ENCODE assay signal across 15 cellular contexts in genomic region chr22:50625131-50625567, GRCh38. TPM values are rescaled to one million over a fixed set of nuclear protein-coding genes. Genes with fewer than 3 reads are reported as not detected.
DNase-seq lines count a peak whose midpoint lies in the region; ATAC-seq, FAIRE-seq and TF ChIP-seq lines count a peak whose summit lies in the region.
"Had no signal": no experiment of that assay in that cellular context is flagged by ENCODE, and none has a peak within 500 bp of the region (broad histone marks: within the 10 kb centered on the region; RNA-seq: fewer than 3 reads in every experiment).

No MANE protein-coding gene starts in this region.

- H3K36me3 ChIP-seq in OCI-LY1 (ENCODE audit: insufficient read depth, low read length) (no peaks in the 10 kb centered on the region), kidney (ENCODE audit: control insufficient read depth in 1 of 2, insufficient read depth in 2 of 2, low read length in 2 of 2) (no peaks in the 10 kb centered on the region)

- TF ChIP-seq CTCF in OCI-LY1 (IDR thresholded peaks at IDR 0.05; ENCODE audit: low read length), result no peak
- TF ChIP-seq CTCF in kidney (IDR thresholded peaks at IDR 0.05; ENCODE audit: borderline replicate concordance, extremely low read depth, insufficient read depth), result no peak
- no peak for TF ChIP-seq CTCF in type B pancreatic cell (conservative IDR thresholded peaks at IDR 0.05)
- no peak for TF ChIP-seq CTCF in mesothelial cell of epicardium (IDR thresholded peaks at IDR 0.05; ENCODE audit: unreplicated experiment)

- no peaks in the 10 kb centered on the region for H3K9me2 ChIP-seq in OCI-LY1 (ENCODE audit: low read depth, low read length)

- H3K79me2 ChIP-seq in OCI-LY1 (ENCODE audit: insufficient read depth, low read length), result no peaks in the 10 kb centered on the region

- peaks cover 40% of the 10 kb centered on the region for H3K4me1 Mint-ChIP-seq in activated naive CD8-positive, alpha-beta T cell treated with anti-CD3 and anti-CD28 coated beads, Interleukin-2, amount 10 ng/mL, durations not matched to agents 7 days and 5 days
- peaks cover 46% of the 10 kb centered on the region for H3K4me1 Mint-ChIP-seq in activated naive CD8-positive, alpha-beta T cell treated with anti-CD3 and anti-CD28 coated beads for 36 hours
- H3K4me1 Mint-ChIP-seq in type B pancreatic cell (ENCODE audit: unreplicated experiment) (peaks cover 39% of the 10 kb centered on the region), mesothelial cell of epicardium (peaks cover 38% of the 10 kb centered on the region)

- DNase-seq in activated naive CD8-positive, alpha-beta T cell treated with anti-CD3 and anti-CD28 coated beads, Interleukin-2, amount 10 ng/mL, durations not matched to agents 7 days and 5 days, result no peak
- DNase-seq in activated naive CD8-positive, alpha-beta T cell treated with anti-CD3 and anti-CD28 coated beads for 36 hours, result no peak
- DNase-seq in kidney (peak; percentile 83), type B pancreatic cell (ENCODE audit: extremely low spot score, unreplicated experiment) (peak; percentile 70), mesothelial cell of epicardium (ENCODE audit: low spot score in 2 of 2, unreplicated experiment in 2 of 2) (no peak)
- DNase-seq: GF-D8, GOT3, NCI-H1105 treated with DMSO at 0.1 percent for 48 hours, NCI-H187 treated with DMSO at 0.1 percent for 48 hours, NCI-H446 treated with DMSO at 0.1 percent for 48 hours, NCI-H82, SHP77 treated with DMSO at 0.1 percent for 48 hours had no signal

- H4K20me1 ChIP-seq in OCI-LY1 (ENCODE audit: insufficient read depth, low read length), result no peaks in the 10 kb centered on the region

- no peak for ATAC-seq in activated naive CD8-positive, alpha-beta T cell treated with anti-CD3 and anti-CD28 coated beads, Interleukin-2, amount 10 ng/mL, durations not matched to agents 7 days and 5 days (ENCODE audit: low read depth)
- ATAC-seq in HG03159 (IDR thresholded peaks at IDR 0.05; ENCODE audit: unreplicated experiment), result no peak
- ATAC-seq: Panc1 had no signal

- no peak overlapping the region for H3K4me2 ChIP-seq in OCI-LY1 (ENCODE audit: low read length)

- H3K4me3 Mint-ChIP-seq in activated naive CD8-positive, alpha-beta T cell treated with anti-CD3 and anti-CD28 coated beads, Interleukin-2, amount 10 ng/mL, durations not matched to agents 7 days and 5 days, result no peak overlapping the region
- no peak overlapping the region for H3K4me3 Mint-ChIP-seq in activated naive CD8-positive, alpha-beta T cell treated with anti-CD3 and anti-CD28 coated beads for 36 hours
- H3K4me3 Mint-ChIP-seq in type B pancreatic cell (peak overlapping the region; percentile 44), mesothelial cell of epicardium (no peak overlapping the region)

- H3K4me3 ChIP-seq in OCI-LY1 (ENCODE audit: low read depth, low read length, poor library complexity, severe bottlenecking), result no peak overlapping the region
- H3K4me3 ChIP-seq in kidney (ENCODE audit: low read length in 2 of 2), result no peak overlapping the region

- FAIRE-seq in kidney (lab: Jason Lieb, UNC), result no peak

- H3K36me3 Mint-ChIP-seq in activated naive CD8-positive, alpha-beta T cell treated with anti-CD3 and anti-CD28 coated beads, Interleukin-2, amount 10 ng/mL, durations not matched to agents 7 days and 5 days, result peaks cover 3% of the 10 kb centered on the region
- H3K36me3 Mint-ChIP-seq in activated naive CD8-positive, alpha-beta T cell treated with anti-CD3 and anti-CD28 coated beads for 36 hours, result no peaks in the 10 kb centered on the region
- H3K36me3 Mint-ChIP-seq in type B pancreatic cell (no peaks in the 10 kb centered on the region), mesothelial cell of epicardium (no peaks in the 10 kb centered on the region)

- H3F3A ChIP-seq in OCI-LY1 (ENCODE audit: insufficient read depth, low read length), result peaks cover 9% of the 10 kb centered on the region; the same call in 1 of the 2 replicates

- H3K9me3 ChIP-seq in OCI-LY1 (ENCODE audit: low read length) (no peaks in the 10 kb centered on the region), kidney (ENCODE audit: control insufficient read depth in 1 of 2, low read length in 2 of 2) (no peaks in the 10 kb centered on the region)

- no peaks in the 10 kb centered on the region for H3K9me3 Mint-ChIP-seq in activated naive CD8-positive, alpha-beta T cell treated with anti-CD3 and anti-CD28 coated beads, Interleukin-2, amount 10 ng/mL, durations not matched to agents 7 days and 5 days
- no peaks in the 10 kb centered on the region for H3K9me3 Mint-ChIP-seq in activated naive CD8-positive, alpha-beta T cell treated with anti-CD3 and anti-CD28 coated beads for 36 hours
- no peaks in the 10 kb centered on the region for H3K9me3 Mint-ChIP-seq in type B pancreatic cell
- no peaks in the 10 kb centered on the region for H3K9me3 Mint-ChIP-seq in mesothelial cell of epicardium

- H3K27me3 ChIP-seq in OCI-LY1 (ENCODE audit: insufficient read depth, low read length), result no peaks in the 10 kb centered on the region

- H2AFZ ChIP-seq in OCI-LY1 (ENCODE audit: low read length), result no peak overlapping the region

- peaks cover 52% of the 10 kb centered on the region for H3K4me1 ChIP-seq in OCI-LY1 (ENCODE audit: insufficient read depth, low read length, severe bottlenecking)
- peaks cover 28 to 32% of the 10 kb centered on the region in 2 donors for H3K4me1 ChIP-seq in kidney (ENCODE audit: control insufficient read depth in 1 of 2, insufficient read depth in 1 of 2, low read depth in 1 of 2, low read length in 2 of 2)

- no peaks in the 10 kb centered on the region for H3K27me3 Mint-ChIP-seq in activated naive CD8-positive, alpha-beta T cell treated with anti-CD3 and anti-CD28 coated beads, Interleukin-2, amount 10 ng/mL, durations not matched to agents 7 days and 5 days
- no peaks in the 10 kb centered on the region for H3K27me3 Mint-ChIP-seq in activated naive CD8-positive, alpha-beta T cell treated with anti-CD3 and anti-CD28 coated beads for 36 hours
- H3K27me3 Mint-ChIP-seq in type B pancreatic cell (no peaks in the 10 kb centered on the region), mesothelial cell of epicardium (ENCODE audit: low read depth) (no peaks in the 10 kb centered on the region)

- intact Hi-C loops in kidney (cut with DNase I), result no loop called here

- H3K27ac ChIP-seq in OCI-LY1 (ENCODE audit: low read depth, low read length, poor library complexity, severe bottlenecking) (peak overlapping the region; percentile 25), kidney (ENCODE audit: low read depth in 2 of 2, low read length in 2 of 2) (no peak overlapping the region)

- H3K9ac ChIP-seq in OCI-LY1 (ENCODE audit: low read length), result no peak overlapping the region
- no peak overlapping the region for H3K9ac ChIP-seq in kidney (ENCODE audit: low read length in 2 of 2)

- H3K27ac Mint-ChIP-seq in activated naive CD8-positive, alpha-beta T cell treated with anti-CD3 and anti-CD28 coated beads, Interleukin-2, amount 10 ng/mL, durations not matched to agents 7 days and 5 days, result peak overlapping the region; percentile 58
- no peak overlapping the region for H3K27ac Mint-ChIP-seq in activated naive CD8-positive, alpha-beta T cell treated with anti-CD3 and anti-CD28 coated beads for 36 hours
- H3K27ac Mint-ChIP-seq in type B pancreatic cell (no peak overlapping the region), mesothelial cell of epicardium (no peak overlapping the region)

- POLR2A ChIA-PET in activated naive CD8-positive, alpha-beta T cell treated with anti-CD3 and anti-CD28 coated beads, Interleukin-2, amount 10 ng/mL, durations not matched to agents 7 days and 5 days (lab: Charles Lee), result interaction anchor here (1.5 kb wide), 1 partner anchor 86 kb away, joined by 3 read pairs; no protein-coding TSS in a partner anchor

RNA-seq across cellular contexts. Expression of gene ARSA, which starts 2.8 kb away (rescaled TPM):
- 10 to 100 TPM; 65.2 to 65.4 TPM for total RNA-seq in activated naive CD8-positive, alpha-beta T cell treated with anti-CD3 and anti-CD28 coated beads, Interleukin-2, amount 10 ng/mL, durations not matched to agents 7 days and 5 days
- total RNA-seq in activated naive CD8-positive, alpha-beta T cell treated with anti-CD3 and anti-CD28 coated beads for 36 hours, result 10 to 100 TPM; 12.6 to 13.5 TPM
- total RNA-seq in kidney, result 53.0 TPM
- 52.8 TPM for polyA plus RNA-seq in kidney (ENCODE audit: insufficient read depth, low read depth, low replicate concordance)
- 26.1 and 32.1 TPM in 2 replicates for total RNA-seq in type B pancreatic cell (ENCODE audit: low replicate concordance)
- total RNA-seq in mesothelial cell of epicardium, result 45.2 to 51.5 TPM (median 49.9 TPM) in 3 replicates

RNA-seq across cellular contexts. Expression of gene MAPK8IP2, which starts 24.6 kb away (rescaled TPM):
- under 1 TPM; 0.28 to 0.39 TPM for total RNA-seq in activated naive CD8-positive, alpha-beta T cell treated with anti-CD3 and anti-CD28 coated beads, Interleukin-2, amount 10 ng/mL, durations not matched to agents 7 days and 5 days
- total RNA-seq in activated naive CD8-positive, alpha-beta T cell treated with anti-CD3 and anti-CD28 coated beads for 36 hours, result under 1 TPM; 0.16 to 0.21 TPM
- total RNA-seq in kidney (1.1 TPM), type B pancreatic cell (ENCODE audit: low replicate concordance) (13.0 and 16.5 TPM in 2 replicates), mesothelial cell of epicardium (2.8 to 3.2 TPM (median 2.8 TPM) in 3 replicates)
- 1.0 TPM for polyA plus RNA-seq in kidney (ENCODE audit: insufficient read depth, low read depth, low replicate concordance)

RNA-seq across cellular contexts. Expression of gene CHKB, which starts 42.5 kb away (rescaled TPM):
- 100 to 1,000 TPM; 132 to 137 TPM for total RNA-seq in activated naive CD8-positive, alpha-beta T cell treated with anti-CD3 and anti-CD28 coated beads, Interleukin-2, amount 10 ng/mL, durations not matched to agents 7 days and 5 days
- total RNA-seq in activated naive CD8-positive, alpha-beta T cell treated with anti-CD3 and anti-CD28 coated beads for 36 hours, result 10 to 100 TPM; 57.3 to 60.3 TPM
- total RNA-seq in kidney (91.7 TPM), type B pancreatic cell (ENCODE audit: low replicate concordance) (88.1 and 96.9 TPM in 2 replicates), mesothelial cell of epicardium (115 to 118 TPM (median 116 TPM) in 3 replicates)
- 73.0 TPM for polyA plus RNA-seq in kidney (ENCODE audit: insufficient read depth, low read depth, low replicate concordance)

RNA-seq across cellular contexts. Expression of gene CPT1B, which starts 46.9 kb away (rescaled TPM):
- total RNA-seq in activated naive CD8-positive, alpha-beta T cell treated with anti-CD3 and anti-CD28 coated beads, Interleukin-2, amount 10 ng/mL, durations not matched to agents 7 days and 5 days, result 10 to 100 TPM; 85.2 to 95.4 TPM
- 10 to 100 TPM; 33.6 to 33.7 TPM for total RNA-seq in activated naive CD8-positive, alpha-beta T cell treated with anti-CD3 and anti-CD28 coated beads for 36 hours
- total RNA-seq in kidney, result 34.3 TPM
- 20.6 TPM for polyA plus RNA-seq in kidney (ENCODE audit: insufficient read depth, low read depth, low replicate concordance)
- 68.4 and 94.5 TPM in 2 replicates for total RNA-seq in type B pancreatic cell (ENCODE audit: low replicate concordance)
- total RNA-seq in mesothelial cell of epicardium, result 109 to 112 TPM (median 111 TPM) in 3 replicates

RNA-seq across cellular contexts. Expression of gene SHANK3, which starts 47.5 kb away (rescaled TPM):
- total RNA-seq in activated naive CD8-positive, alpha-beta T cell treated with anti-CD3 and anti-CD28 coated beads, Interleukin-2, amount 10 ng/mL, durations not matched to agents 7 days and 5 days, result under 1 TPM in 1 of 2 experiments, not detected in 1; 0.06 TPM
- total RNA-seq in activated naive CD8-positive, alpha-beta T cell treated with anti-CD3 and anti-CD28 coated beads for 36 hours, result under 1 TPM; 0.27 to 0.30 TPM
- total RNA-seq in kidney, result 40.5 TPM
- 8.8 TPM for polyA plus RNA-seq in kidney (ENCODE audit: insufficient read depth, low read depth, low replicate concordance)
- 6.8 and 13.1 TPM in 2 replicates for total RNA-seq in type B pancreatic cell (ENCODE audit: low replicate concordance)
- 14.2 to 14.8 TPM (median 14.3 TPM) in 3 replicates for total RNA-seq in mesothelial cell of epicardium

Comparison
In these comparisons a context has a peak if more than half of its experiments do, and no peak if none do; other contexts are left out.
1. DNase-seq: peak in kidney (single experiment) and type B pancreatic cell (single experiment); none in activated naive CD8-positive, alpha-beta T cell treated with anti-CD3 and anti-CD28 coated beads, Interleukin-2, amount 10 ng/mL, durations not matched to agents 7 days and 5 days (single experiment), activated naive CD8-positive, alpha-beta T cell treated with anti-CD3 and anti-CD28 coated beads for 36 hours (single experiment) and mesothelial cell of epicardium (0 of 2).